ENCODE assay signal across 23 cellular contexts in genomic region chr4:112517911-112518310, GRCh38. TPM values are rescaled to one million over a fixed set of nuclear protein-coding genes. Genes with fewer than 3 reads are reported as not detected.
DNase-seq lines count a peak whose midpoint lies in the region; ATAC-seq, FAIRE-seq and TF ChIP-seq lines count a peak whose summit lies in the region.
"Had no signal": no experiment of that assay in that cellular context is flagged by ENCODE, and none has a peak within 500 bp of the region (broad histone marks: within the 10 kb centered on the region; RNA-seq: fewer than 3 reads in every experiment).

No MANE protein-coding gene starts in this region.

- H3K27ac Mint-ChIP-seq in T-helper 2 cell treated with Interferon-gamma antibody and Interleukin-4, amounts not matched to agents 5 μg/mL and 100 μg/mL, for 36 hours = no peak overlapping the region
- H3K27ac Mint-ChIP-seq in activated CD8-positive, alpha-beta T cell treated with anti-CD3 and anti-CD28 coated beads for 36 hours = no peak overlapping the region
- no peak overlapping the region for H3K27ac Mint-ChIP-seq in naive thymus-derived CD8-positive, alpha-beta T cell

- H3K36me3 Mint-ChIP-seq in T-helper 2 cell treated with Interferon-gamma antibody and Interleukin-4, amounts not matched to agents 5 μg/mL and 100 μg/mL, for 36 hours (ENCODE audit: low read depth) = no peaks in the 10 kb centered on the region
- peaks cover 5% of the 10 kb centered on the region for H3K36me3 Mint-ChIP-seq in activated CD8-positive, alpha-beta T cell treated with anti-CD3 and anti-CD28 coated beads for 36 hours (ENCODE audit: low read depth)
- H3K36me3 Mint-ChIP-seq in naive thymus-derived CD8-positive, alpha-beta T cell = peaks cover 3 to 27% (median 9%) of the 10 kb centered on the region in 3 donors

- no peak overlapping the region for H3K27ac ChIP-seq in tibial nerve
- H3K27ac ChIP-seq: prostate gland had no signal

- H3K9me3 ChIP-seq in tibial nerve = peaks cover 0 to 11% (median 1%) of the 10 kb centered on the region in 4 donors
- H3K9me3 ChIP-seq: prostate gland had no signal

- WGBS in tibial nerve, 2 donors = 33% methylated on average over 3 of the region's 3 CpGs

- H3K4me1 Mint-ChIP-seq in T-helper 2 cell treated with Interferon-gamma antibody and Interleukin-4, amounts not matched to agents 5 μg/mL and 100 μg/mL, for 36 hours (ENCODE audit: low read depth) = peaks cover 51% of the 10 kb centered on the region
- H3K4me1 Mint-ChIP-seq in activated CD8-positive, alpha-beta T cell treated with anti-CD3 and anti-CD28 coated beads for 36 hours (ENCODE audit: low read depth) = peaks cover 50% of the 10 kb centered on the region
- peaks cover 28 to 77% (median 56%) of the 10 kb centered on the region in 4 donors for H3K4me1 Mint-ChIP-seq in naive thymus-derived CD8-positive, alpha-beta T cell

- FAIRE-seq in GM18507 (lab: Jason Lieb, UNC) = peak; percentile 78
- FAIRE-seq: bronchial epithelial cell had no signal

- peaks cover 92% of the 10 kb centered on the region for H3K27me3 Mint-ChIP-seq in T-helper 2 cell treated with Interferon-gamma antibody and Interleukin-4, amounts not matched to agents 5 μg/mL and 100 μg/mL, for 36 hours (ENCODE audit: low read depth)
- peaks cover 83% of the 10 kb centered on the region for H3K27me3 Mint-ChIP-seq in activated CD8-positive, alpha-beta T cell treated with anti-CD3 and anti-CD28 coated beads for 36 hours
- H3K27me3 Mint-ChIP-seq in naive thymus-derived CD8-positive, alpha-beta T cell = peaks cover 72 to 100% (median 85%) of the 10 kb centered on the region in 5 donors

- no peaks in the 10 kb centered on the region for H3K36me3 ChIP-seq in tibial nerve
- H3K36me3 ChIP-seq: prostate gland had no signal

- POLR2A ChIA-PET in activated CD8-positive, alpha-beta T cell treated with anti-CD3 and anti-CD28 coated beads for 36 hours (lab: Charles Lee) = no interaction called here
- POLR2A ChIA-PET in naive thymus-derived CD8-positive, alpha-beta T cell (lab: Charles Lee) = no interaction called here

- TF ChIP-seq CTCF in activated CD8-positive, alpha-beta T cell treated with anti-CD3 and anti-CD28 coated beads for 36 hours (IDR thresholded peaks at IDR 0.05) = no peak
- no peak for TF ChIP-seq CTCF in tibial nerve (IDR thresholded peaks at IDR 0.05)

- no peak for ATAC-seq in activated CD8-positive, alpha-beta T cell treated with anti-CD3 and anti-CD28 coated beads for 36 hours
- ATAC-seq in naive thymus-derived CD8-positive, alpha-beta T cell = no peak
- ATAC-seq: left colon had no signal

- no peak for TF ChIP-seq POLR2A in tibial nerve (IDR thresholded peaks at IDR 0.05)

- H3K4me3 ChIP-seq in tibial nerve = no peak overlapping the region
- H3K4me3 ChIP-seq: prostate gland had no signal

- intact Hi-C loops in activated CD8-positive, alpha-beta T cell treated with anti-CD3 and anti-CD28 coated beads for 36 hours (cut with micrococcal nuclease) = loop anchor here (10.0 kb wide), 1 partner anchor 1883 kb away; no protein-coding TSS in a partner anchor

- H3K9me3 Mint-ChIP-seq in T-helper 2 cell treated with Interferon-gamma antibody and Interleukin-4, amounts not matched to agents 5 μg/mL and 100 μg/mL, for 36 hours = no peaks in the 10 kb centered on the region
- peaks cover 1% of the 10 kb centered on the region for H3K9me3 Mint-ChIP-seq in activated CD8-positive, alpha-beta T cell treated with anti-CD3 and anti-CD28 coated beads for 36 hours
- peaks cover 0 to 30% (median 3%) of the 10 kb centered on the region in 9 donors for H3K9me3 Mint-ChIP-seq in naive thymus-derived CD8-positive, alpha-beta T cell

- peak overlapping the region; percentile 78 for H3K4me3 Mint-ChIP-seq in T-helper 2 cell treated with Interferon-gamma antibody and Interleukin-4, amounts not matched to agents 5 μg/mL and 100 μg/mL, for 36 hours
- peak overlapping the region; percentile 10 for H3K4me3 Mint-ChIP-seq in activated CD8-positive, alpha-beta T cell treated with anti-CD3 and anti-CD28 coated beads for 36 hours
- peak overlapping the region in 9 of 10 donors; percentile 26 to 93 (median 76) for H3K4me3 Mint-ChIP-seq in naive thymus-derived CD8-positive, alpha-beta T cell

- CTCF ChIA-PET in activated CD8-positive, alpha-beta T cell treated with anti-CD3 and anti-CD28 coated beads for 36 hours (lab: Charles Lee) = interaction anchor here (0.9 to 3.7 kb wide), 4 partner anchors 9 to 419 kb away, joined by 3 to 16 read pairs (median 9); no protein-coding TSS in a partner anchor

- DNase-seq in T-helper 2 cell treated with Interferon-gamma antibody and Interleukin-4, amounts not matched to agents 5 μg/mL and 100 μg/mL, for 36 hours (ENCODE audit: low spot score) = no peak
- DNase-seq in T-helper 2 cell = no peak
- DNase-seq in GM18507 (ENCODE audit: extremely low spot score, insufficient read length, low read depth) = no peak
- no peak for DNase-seq in activated CD8-positive, alpha-beta T cell treated with anti-CD3 and anti-CD28 coated beads for 36 hours
- DNase-seq in naive thymus-derived CD8-positive, alpha-beta T cell = no peak
- DNase-seq in NCI-H1048 (lab: John Stamatoyannopoulos, UW) = no peak
- no peak for DNase-seq in HCEC 1CT
- no peak for DNase-seq in tibial nerve (ENCODE audit: low spot score in 2 of 2)
- DNase-seq: 8988T; activated CD4-positive, alpha-beta T cell treated with anti-CD3 and anti-CD28 coated beads for 1 hour; activated effector memory CD4-positive, alpha-beta T cell treated with Interleukin-2 at 50 U/mL for 16 hours; COR-L47; effector CD4-positive, alpha-beta T cell; GDM1; hippocampal formation; left colon; stimulated activated CD4-positive, alpha-beta T cell treated with anti-CD3 and anti-CD28 coated beads, Interleukin-15, amount 100 ng/mL, for 24 hours had no signal

- H3K27me3 ChIP-seq in tibial nerve = peaks cover 2 to 99% of the 10 kb centered on the region in 2 donors

- H3K4me1 ChIP-seq in tibial nerve = peaks cover 0 to 60% (median 30%) of the 10 kb centered on the region in 4 donors
- H3K4me1 ChIP-seq: prostate gland had no signal

- no peak for TF ChIP-seq EP300 in tibial nerve (IDR thresholded peaks at IDR 0.05)

RNA-seq across cellular contexts. Expression of gene NEUROG2, which starts 1.9 kb away (rescaled TPM):
- total RNA-seq in activated CD8-positive, alpha-beta T cell treated with anti-CD3 and anti-CD28 coated beads for 36 hours = under 1 TPM; 0.13 to 0.16 TPM
- not detected for total RNA-seq in naive thymus-derived CD8-positive, alpha-beta T cell
- polyA plus RNA-seq in naive thymus-derived CD8-positive, alpha-beta T cell = not detected
- total RNA-seq in tibial nerve = not detected
- total RNA-seq: bronchial epithelial cell; fibroblast of lung; H7; left colon; mucosa of gallbladder; prostate gland; T-helper 1 cell treated with Interleukin-12 subunit alpha and Interleukin-12 subunit beta and Interleukin-4 antibody, amounts not matched to agents 30 ng/mL and 1 ng/mL, for 36 hours had no signal
- polyA plus RNA-seq: fibroblast of lung had no signal

Comparison
In these comparisons a context has a peak if more than half of its experiments do, and no peak if none do; other contexts are left out.
1. H3K4me3 Mint-ChIP-seq: peak in every context shown above with its lines; median percentile 78 in T-helper 2 cell treated with Interferon-gamma antibody and Interleukin-4, amounts not matched to agents 5 μg/mL and 100 μg/mL, for 36 hours; 76 in naive thymus-derived CD8-positive, alpha-beta T cell; 10 in activated CD8-positive, alpha-beta T cell treated with anti-CD3 and anti-CD28 coated beads for 36 hours.